ENCODE assay signal across 11 cellular contexts in genomic region chr12:53182836-53183235, GRCh38. TPM values are rescaled to one million over a fixed set of nuclear protein-coding genes. Genes with fewer than 3 reads are reported as not detected.
DNase-seq lines count a peak whose midpoint lies in the region; ATAC-seq and TF ChIP-seq lines count a peak whose summit lies in the region.
"Had no signal": no experiment of that assay in that cellular context is flagged by ENCODE, and none has a peak within 500 bp of the region (broad histone marks: within the 10 kb centered on the region; RNA-seq: fewer than 3 reads in every experiment).

No MANE protein-coding gene starts in this region.

- H3K27me3 Mint-ChIP-seq in CD4-positive, alpha-beta memory T cell: no peaks in the 10 kb centered on the region
- H3K27me3 Mint-ChIP-seq in nephron (ENCODE audit: low read depth): no peaks in the 10 kb centered on the region

- DNase-seq in CD4-positive, alpha-beta memory T cell: no peak
- DNase-seq in NCI-H345 treated with DMSO at 0.1 percent for 48 hours (lab: John Stamatoyannopoulos, UW; ENCODE audit: unreplicated experiment): peak; percentile 6
- DNase-seq in breast epithelium (ENCODE audit: low spot score in 2 of 2): no peak
- DNase-seq in Ammon's horn (ENCODE audit: low spot score): no peak
- DNase-seq in SW480 (ENCODE audit: low spot score): no peak
- DNase-seq in NCI-H1417 treated with DMSO at 0.1 percent for 48 hours (lab: John Stamatoyannopoulos, UW): no peak
- DNase-seq: foreskin keratinocyte, NCI-H187 had no signal

- H3K27ac ChIP-seq in CD4-positive, alpha-beta memory T cell (ENCODE audit: low read depth, low read length): no peak overlapping the region
- no peak overlapping the region for H3K27ac ChIP-seq in breast epithelium
- H3K27ac ChIP-seq: foreskin keratinocyte had no signal

- CTCF ChIA-PET in CD4-positive, alpha-beta memory T cell (lab: Charles Lee; ENCODE audit: partially characterized antibody): interaction anchor here (1.1 to 3.7 kb wide), 7 partner anchors 9 to 162 kb away, joined by 3 to 28 read pairs (median 8); partner anchors contain the start of gene PFDN5

- no peaks in the 10 kb centered on the region for H3K9me3 ChIP-seq in CD4-positive, alpha-beta memory T cell (ENCODE audit: control insufficient read depth in 1 of 2, low read length in 2 of 2)
- H3K9me3 ChIP-seq in breast epithelium: no peaks in the 10 kb centered on the region

- intact Hi-C loops in CD4-positive, alpha-beta memory T cell (cut with micrococcal nuclease): no loop called here
- intact Hi-C loops in breast epithelium (cut with DNase I; ENCODE audit: low total_unique reads): no loop called here

- peak overlapping the region in 4 of 7 donors; percentile 43 to 89 (median 80) for H3K27ac Mint-ChIP-seq in CD4-positive, alpha-beta memory T cell
- H3K27ac Mint-ChIP-seq in nephron: peak overlapping the region; percentile 10 to 100 (median 40)

- no peak for ATAC-seq in GM18873 (IDR thresholded peaks at IDR 0.05; ENCODE audit: low FRiP score, unreplicated experiment)
- ATAC-seq: foreskin keratinocyte had no signal

- H3K36me3 ChIP-seq in CD4-positive, alpha-beta memory T cell (ENCODE audit: insufficient read depth, low read length): peaks cover 53% of the 10 kb centered on the region
- H3K36me3 ChIP-seq in breast epithelium: peaks cover 11% of the 10 kb centered on the region

- no peak overlapping the region for H3K4me3 ChIP-seq in CD4-positive, alpha-beta memory T cell (ENCODE audit: low read length in 2 of 2)
- peak overlapping the region in 2 of 3 donors; percentile 86 to 87 for H3K4me3 ChIP-seq in breast epithelium
- H3K4me3 ChIP-seq: skin epidermis had no signal

- H3K27me3 ChIP-seq in CD4-positive, alpha-beta memory T cell (ENCODE audit: insufficient read depth, low read length): no peaks in the 10 kb centered on the region
- no peaks in the 10 kb centered on the region for H3K27me3 ChIP-seq in breast epithelium
- H3K27me3 ChIP-seq: foreskin keratinocyte had no signal

- no peak for TF ChIP-seq CTCF in breast epithelium (IDR thresholded peaks at IDR 0.05)
- no peak for TF ChIP-seq CTCF in nephron (IDR thresholded peaks at IDR 0.05; ENCODE audit: unreplicated experiment in 3 of 3)

- TF ChIP-seq POLR2A in breast epithelium (IDR thresholded peaks at IDR 0.05): no peak

- H3K4me1 Mint-ChIP-seq in CD4-positive, alpha-beta memory T cell: peaks cover 35 to 70% (median 50%) of the 10 kb centered on the region in 4 donors
- peaks cover 50% of the 10 kb centered on the region for H3K4me1 Mint-ChIP-seq in nephron

- H3K36me3 Mint-ChIP-seq in CD4-positive, alpha-beta memory T cell: peaks cover 38 to 65% of the 10 kb centered on the region in 2 donors
- peaks cover 66% of the 10 kb centered on the region for H3K36me3 Mint-ChIP-seq in nephron (ENCODE audit: low read depth)

- POLR2A ChIA-PET in CD4-positive, alpha-beta memory T cell (lab: Charles Lee; ENCODE audit: partially characterized antibody): interaction anchor here (0.9 to 17.3 kb wide), 8 partner anchors 9 to 117 kb away, joined by 3 to 463 read pairs (median 4); partner anchors contain the start of genes ESPL1 and ITGB7

- H3K4me1 ChIP-seq in CD4-positive, alpha-beta memory T cell (ENCODE audit: insufficient read depth, low read length): peaks cover 50% of the 10 kb centered on the region
- H3K4me1 ChIP-seq in breast epithelium: peaks cover 5 to 27% of the 10 kb centered on the region in 2 donors

- H3K9me3 Mint-ChIP-seq in CD4-positive, alpha-beta memory T cell: peaks cover 0 to 2% (median 0%) of the 10 kb centered on the region in 8 donors
- no peaks in the 10 kb centered on the region for H3K9me3 Mint-ChIP-seq in nephron

- H3K4me3 Mint-ChIP-seq in CD4-positive, alpha-beta memory T cell: peak overlapping the region; percentile 39 to 96 (median 90)
- H3K4me3 Mint-ChIP-seq in nephron: peak overlapping the region; percentile 91 to 95 (median 92)

RNA-seq across cellular contexts. Expression of gene CSAD, which starts 2.1 kb away (rescaled TPM):
- total RNA-seq in CD4-positive, alpha-beta memory T cell: 10 to 100 TPM; 62.5 to 64.2 TPM
- polyA plus RNA-seq in CD4-positive, alpha-beta memory T cell: 1 to 10 TPM; 1.1 to 2.9 TPM
- total RNA-seq in breast epithelium: 10 to 100 TPM; 60.2 to 74.1 (median 68.8) TPM

RNA-seq across cellular contexts. Expression of gene ZNF740, which starts 2.3 kb away (rescaled TPM):
- total RNA-seq in CD4-positive, alpha-beta memory T cell: 100 to 1,000 TPM; 109 to 113 TPM
- 1 to 10 TPM in 1 of 2 donors, under 1 TPM in 1; 0.90 to 3.5 TPM for polyA plus RNA-seq in CD4-positive, alpha-beta memory T cell
- 10 to 100 TPM; 17.9 to 22.0 (median 19.3) TPM for total RNA-seq in breast epithelium

RNA-seq across cellular contexts. Expression of gene ITGB7, which starts 24.2 kb away (rescaled TPM):
- 100 to 1,000 TPM; 382 to 397 TPM for total RNA-seq in CD4-positive, alpha-beta memory T cell
- 100 to 1,000 TPM; 271 to 374 TPM for polyA plus RNA-seq in CD4-positive, alpha-beta memory T cell
- total RNA-seq in breast epithelium: 1 to 10 TPM; 1.1 to 2.9 (median 2.9) TPM

RNA-seq across cellular contexts. Expression of gene RARG, which starts 49.2 kb away (rescaled TPM):
- 10 to 100 TPM; 84.7 to 86.0 TPM for total RNA-seq in CD4-positive, alpha-beta memory T cell
- 10 to 100 TPM; 13.2 to 25.1 TPM for polyA plus RNA-seq in CD4-positive, alpha-beta memory T cell
- total RNA-seq in breast epithelium: 10 to 100 TPM; 12.2 to 39.8 (median 23.3) TPM

Comparison
In these comparisons a context has a peak if more than half of its experiments do, and no peak if none do; other contexts are left out.
1. H3K4me3 ChIP-seq: peak in breast epithelium (2 of 3); none in CD4-positive, alpha-beta memory T cell (0 of 2).
2. RNA of gene ZNF740, which starts 2.3 kb away (total RNA-seq): 109 to 113 TPM in CD4-positive, alpha-beta memory T cell; 17.9 to 22.0 TPM in breast epithelium; every median in the first group is over 4 times any median in the second.
3. RNA of gene ITGB7, which starts 24.2 kb away (total RNA-seq): 382 to 397 TPM in CD4-positive, alpha-beta memory T cell; 1.1 to 2.9 TPM in breast epithelium; every median in the first group is over 10 times any median in the second.